ENCODE assay signal across 28 cellular contexts in genomic region chr18:56001576-56001975, GRCh38.
A peak's percentile ranks its signal among the peaks of the same experiment; 100 is the strongest.
DNase-seq lines count a peak whose midpoint lies in the region; ATAC-seq and TF ChIP-seq lines count a peak whose summit lies in the region.
"Had no signal": no experiment of that assay in that cellular context is flagged by ENCODE, and none has a peak within 500 bp of the region (broad histone marks: within the 10 kb centered on the region; RNA-seq: fewer than 3 reads in every experiment).

No MANE protein-coding gene starts in this region.

- DNase-seq in H4 (ENCODE audit: low spot score) (peak; percentile 14), RPMI8226 (peak; percentile 8), endodermal cell (no peak), GM10248 (ENCODE audit: extremely low spot score) (no peak)
- no peak for DNase-seq in stimulated activated naive B cell treated with anti-CD40 and anti-IgM and Interleukin-4, amounts not matched to agents 10 μg/mL and 1 μg/mL and 100 μg/mL, for 72 hours
- DNase-seq in stimulated activated naive CD4-positive, alpha-beta T cell treated with Interleukin-2 at 50 U/mL for 16 hours (lab: John Stamatoyannopoulos, UW), result no peak
- DNase-seq: ACHN; activated CD4-positive, alpha-beta T cell treated with anti-CD3 and anti-CD28 coated beads for 1 hour; C1 segment of cervical spinal cord; Calu3; effector memory CD8-positive, alpha-beta T cell; esophagus squamous epithelium; HCEC 1CT; KG1; left cardiac atrium; mesendoderm; naive B cell; NCI-H1694 treated with DMSO at 0.1 percent for 48 hours; NCI-H69; spleen; stimulated activated CD4-positive, alpha-beta T cell treated with anti-CD3 and anti-CD28 coated beads, Interleukin-4, amount 100 ng/mL, for 24 hours; stimulated activated naive CD8-positive, alpha-beta T cell treated with anti-CD3 and anti-CD28 coated beads, Interleukin-15, amount 100 ng/mL, for 72 hours; upper lobe of right lung had no signal

- no peak overlapping the region for H3K27ac ChIP-seq in endodermal cell (ENCODE audit: low read depth, low read length)
- H3K27ac ChIP-seq: ascending aorta, esophagus squamous epithelium, spleen, upper lobe of right lung had no signal

- H3K9me3 ChIP-seq in endodermal cell (ENCODE audit: control insufficient read depth, low read length), result no peaks in the 10 kb centered on the region
- H3K9me3 ChIP-seq: ascending aorta, esophagus squamous epithelium, spleen, upper lobe of right lung had no signal

- H3K27ac Mint-ChIP-seq in endodermal cell, result no peak overlapping the region
- no peak overlapping the region for H3K27ac Mint-ChIP-seq in stimulated activated naive B cell treated with anti-CD40 and anti-IgM and Interleukin-4, amounts not matched to agents 10 μg/mL and 1 μg/mL and 100 μg/mL, for 72 hours
- H3K27ac Mint-ChIP-seq: activated naive CD4-positive, alpha-beta T cell treated with anti-CD3 and anti-CD28 coated beads, Interleukin-2, amount 50 U/mL, for 24 hours; effector memory CD8-positive, alpha-beta T cell; naive B cell; stimulated activated naive CD8-positive, alpha-beta T cell treated with anti-CD3 and anti-CD28 coated beads, Interleukin-15, amount 100 ng/mL, for 72 hours had no signal

- H3K27me3 Mint-ChIP-seq in endodermal cell (ENCODE audit: insufficient read depth), result no peaks in the 10 kb centered on the region
- no peaks in the 10 kb centered on the region for H3K27me3 Mint-ChIP-seq in stimulated activated naive B cell treated with anti-CD40 and anti-IgM and Interleukin-4, amounts not matched to agents 10 μg/mL and 1 μg/mL and 100 μg/mL, for 72 hours
- H3K27me3 Mint-ChIP-seq: effector memory CD8-positive, alpha-beta T cell; naive B cell; stimulated activated naive CD8-positive, alpha-beta T cell treated with anti-CD3 and anti-CD28 coated beads, Interleukin-15, amount 100 ng/mL, for 72 hours had no signal

- no peak overlapping the region for H3K4me3 Mint-ChIP-seq in endodermal cell
- H3K4me3 Mint-ChIP-seq in stimulated activated naive B cell treated with anti-CD40 and anti-IgM and Interleukin-4, amounts not matched to agents 10 μg/mL and 1 μg/mL and 100 μg/mL, for 72 hours, result no peak overlapping the region
- H3K4me3 Mint-ChIP-seq: activated naive CD4-positive, alpha-beta T cell treated with anti-CD3 and anti-CD28 coated beads, Interleukin-2, amount 50 U/mL, for 24 hours; effector memory CD8-positive, alpha-beta T cell; stimulated activated naive CD8-positive, alpha-beta T cell treated with anti-CD3 and anti-CD28 coated beads, Interleukin-15, amount 100 ng/mL, for 72 hours had no signal

- H3K9me3 Mint-ChIP-seq in endodermal cell, result no peaks in the 10 kb centered on the region
- H3K9me3 Mint-ChIP-seq in stimulated activated naive B cell treated with anti-CD40 and anti-IgM and Interleukin-4, amounts not matched to agents 10 μg/mL and 1 μg/mL and 100 μg/mL, for 72 hours, result no peaks in the 10 kb centered on the region
- H3K9me3 Mint-ChIP-seq: activated naive CD4-positive, alpha-beta T cell treated with anti-CD3 and anti-CD28 coated beads, Interleukin-2, amount 50 U/mL, for 24 hours; naive B cell; stimulated activated naive CD8-positive, alpha-beta T cell treated with anti-CD3 and anti-CD28 coated beads, Interleukin-15, amount 100 ng/mL, for 72 hours had no signal

- peak; percentile 51 to 67 for ATAC-seq in stimulated activated naive B cell treated with anti-CD40 and anti-IgM and Interleukin-4, amounts not matched to agents 10 μg/mL and 1 μg/mL and 100 μg/mL, for 72 hours (replicated peaks)
- ATAC-seq in HG03045 (IDR thresholded peaks at IDR 0.05; ENCODE audit: unreplicated experiment) (no peak), HG03432 (IDR thresholded peaks at IDR 0.05; ENCODE audit: unreplicated experiment) (no peak)
- ATAC-seq: effector memory CD8-positive, alpha-beta T cell; left cardiac atrium; Right ventricle myocardium inferior; stimulated activated naive CD8-positive, alpha-beta T cell treated with anti-CD3 and anti-CD28 coated beads, Interleukin-15, amount 100 ng/mL, for 72 hours; upper lobe of right lung had no signal

- H3K27me3 ChIP-seq in endodermal cell (ENCODE audit: control insufficient read depth, insufficient read depth, low read length, poor library complexity, severe bottlenecking), result no peaks in the 10 kb centered on the region
- H3K27me3 ChIP-seq: ascending aorta, esophagus squamous epithelium, spleen, upper lobe of right lung had no signal

- POLR2A ChIA-PET in GM10248 (lab: Yijun Ruan, JAX), result no interaction called here

- no peak overlapping the region for H3K4me3 ChIP-seq in endodermal cell (ENCODE audit: low read length)
- H3K4me3 ChIP-seq: ascending aorta, esophagus squamous epithelium, spleen, upper lobe of right lung had no signal

- H3K4me1 ChIP-seq in endodermal cell (ENCODE audit: control insufficient read depth, insufficient read depth, low read length), result peaks cover 8% of the 10 kb centered on the region
- H3K4me1 ChIP-seq: ascending aorta, upper lobe of right lung had no signal

- no peaks in the 10 kb centered on the region for H3K36me3 ChIP-seq in endodermal cell (ENCODE audit: control insufficient read depth, insufficient read depth, low read length)
- H3K36me3 ChIP-seq: ascending aorta, esophagus squamous epithelium, spleen, upper lobe of right lung had no signal

- TF ChIP-seq CTCF in endodermal cell (conservative IDR thresholded peaks at IDR 0.05), result peak; percentile 20
- no peak for TF ChIP-seq CTCF in GM10248 (IDR thresholded peaks at IDR 0.05; ENCODE audit: control extremely low read depth, extremely low read depth, low read depth, missing control alignments)

- no peaks in the 10 kb centered on the region for H3K36me3 Mint-ChIP-seq in endodermal cell (ENCODE audit: low read depth)
- no peaks in the 10 kb centered on the region for H3K36me3 Mint-ChIP-seq in stimulated activated naive B cell treated with anti-CD40 and anti-IgM and Interleukin-4, amounts not matched to agents 10 μg/mL and 1 μg/mL and 100 μg/mL, for 72 hours
- H3K36me3 Mint-ChIP-seq: activated naive CD4-positive, alpha-beta T cell treated with anti-CD3 and anti-CD28 coated beads, Interleukin-2, amount 50 U/mL, for 24 hours; naive B cell had no signal

- H3K9ac ChIP-seq in endodermal cell (ENCODE audit: extremely low read depth, low read length, poor library complexity, severe bottlenecking), result no peak overlapping the region

- WGBS in endodermal cell (ENCODE audit: insufficient coverage in 1 of 2, insufficient read length in 1 of 2), 2 experiments, result 80 to 94% methylated on average over 1 to 4 of the region's 4 CpGs

- CTCF ChIA-PET in GM10248 (lab: Yijun Ruan, JAX), result no interaction called here

- H3K4me1 Mint-ChIP-seq in endodermal cell, result peaks cover 26% of the 10 kb centered on the region
- peaks cover 18% of the 10 kb centered on the region in 2 donors for H3K4me1 Mint-ChIP-seq in stimulated activated naive B cell treated with anti-CD40 and anti-IgM and Interleukin-4, amounts not matched to agents 10 μg/mL and 1 μg/mL and 100 μg/mL, for 72 hours
- H3K4me1 Mint-ChIP-seq: activated naive CD4-positive, alpha-beta T cell treated with anti-CD3 and anti-CD28 coated beads, Interleukin-2, amount 50 U/mL, for 24 hours; stimulated activated naive CD8-positive, alpha-beta T cell treated with anti-CD3 and anti-CD28 coated beads, Interleukin-15, amount 100 ng/mL, for 72 hours had no signal

Comparison
In these comparisons a context has a peak if more than half of its experiments do, and no peak if none do; other contexts are left out.
1. DNase-seq: peak in H4 (single experiment) and RPMI8226 (single experiment); none in endodermal cell (single experiment), stimulated activated naive B cell treated with anti-CD40 and anti-IgM and Interleukin-4, amounts not matched to agents 10 μg/mL and 1 μg/mL and 100 μg/mL, for 72 hours (single experiment), GM10248 (single experiment) and stimulated activated naive CD4-positive, alpha-beta T cell treated with Interleukin-2 at 50 U/mL for 16 hours (single experiment).
2. ATAC-seq: peak in stimulated activated naive B cell treated with anti-CD40 and anti-IgM and Interleukin-4, amounts not matched to agents 10 μg/mL and 1 μg/mL and 100 μg/mL, for 72 hours (2 of 2); none in HG03045 (single experiment) and HG03432 (single experiment).